Comparison of ENCODE assay signal across 1 cellular context in the genomic region with DNA sequence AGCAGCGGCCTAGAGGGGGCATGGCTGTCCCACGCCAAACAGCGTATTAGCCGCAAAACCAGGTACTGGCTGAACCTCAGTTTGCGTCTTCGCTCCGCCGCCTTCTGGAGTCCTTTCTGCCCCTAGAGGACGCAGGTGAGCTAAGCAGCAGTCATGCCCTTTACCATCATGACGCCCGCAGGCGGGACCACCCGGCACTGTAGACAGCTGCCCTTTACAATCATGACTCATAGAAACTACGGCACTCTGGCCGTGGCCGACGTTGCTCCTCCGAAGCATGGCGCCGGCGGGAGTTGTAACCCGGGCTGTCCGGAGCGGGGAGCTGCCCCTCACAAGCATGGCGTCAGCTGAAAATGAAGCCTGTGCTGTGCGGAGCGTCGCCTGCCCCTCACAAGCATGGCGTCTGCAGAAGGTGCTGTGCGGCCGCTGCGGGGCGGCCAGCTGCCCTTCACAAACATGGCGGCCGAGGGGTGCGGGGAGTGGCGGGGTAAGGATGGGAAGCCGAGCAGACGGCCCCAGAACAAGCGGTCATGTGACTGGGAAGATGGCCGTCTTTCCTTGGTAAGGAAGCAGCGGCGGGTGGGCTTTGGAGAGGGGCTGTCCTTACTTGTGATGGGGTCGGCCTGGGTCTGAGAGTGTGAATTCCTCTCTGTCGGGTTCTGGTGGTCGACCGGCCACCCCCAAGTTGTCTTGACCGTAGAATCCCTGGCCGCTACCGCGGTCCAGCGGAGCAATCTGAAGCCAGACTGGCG.
TF ChIP-seq lines count a peak whose summit lies in the region.

TSS of gene VPS35L (plus strand) at position 518 of the 752 bp plus-strand sequence. CDS start at position 545, 27 bp downstream.

TF ChIP-seq in HEK293, 187 proteins besides CTCF, POLR2A, EP300 and RAD21 (continued from another document and continues in another):
- TF ChIP-seq KLF8 (tag by site-specific recombination; IDR thresholded peaks at IDR 0.05): peak; percentile 38; the same call in 1 of the 2 replicates
- TF ChIP-seq ZBTB17 (tag by site-specific recombination; IDR thresholded peaks at IDR 0.05): peak; percentile 99
- TF ChIP-seq, protein P1, sequence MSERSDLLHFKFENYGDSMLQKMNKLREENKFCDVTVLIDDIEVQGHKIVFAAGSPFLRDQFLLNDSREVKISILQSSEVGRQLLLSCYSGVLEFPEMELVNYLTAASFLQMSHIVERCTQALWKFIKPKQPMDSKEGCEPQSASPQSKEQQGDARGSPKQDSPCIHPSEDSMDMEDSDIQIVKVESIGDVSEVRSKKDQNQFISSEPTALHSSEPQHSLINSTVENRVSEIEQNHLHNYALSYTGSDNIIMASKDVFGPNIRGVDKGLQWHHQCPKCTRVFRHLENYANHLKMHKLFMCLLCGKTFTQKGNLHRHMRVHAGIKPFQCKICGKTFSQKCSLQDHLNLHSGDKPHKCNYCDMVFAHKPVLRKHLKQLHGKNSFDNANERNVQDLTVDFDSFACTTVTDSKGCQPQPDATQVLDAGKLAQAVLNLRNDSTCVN (tag by site-specific recombination; optimal IDR thresholded peaks at IDR 0.05): peak; percentile 62
- TF ChIP-seq ZNF394 (tag by site-specific recombination; IDR thresholded peaks at IDR 0.05; ENCODE audit: borderline replicate concordance): peak; percentile 77; the same call in 1 of the 2 replicates
- TF ChIP-seq, protein P2, sequence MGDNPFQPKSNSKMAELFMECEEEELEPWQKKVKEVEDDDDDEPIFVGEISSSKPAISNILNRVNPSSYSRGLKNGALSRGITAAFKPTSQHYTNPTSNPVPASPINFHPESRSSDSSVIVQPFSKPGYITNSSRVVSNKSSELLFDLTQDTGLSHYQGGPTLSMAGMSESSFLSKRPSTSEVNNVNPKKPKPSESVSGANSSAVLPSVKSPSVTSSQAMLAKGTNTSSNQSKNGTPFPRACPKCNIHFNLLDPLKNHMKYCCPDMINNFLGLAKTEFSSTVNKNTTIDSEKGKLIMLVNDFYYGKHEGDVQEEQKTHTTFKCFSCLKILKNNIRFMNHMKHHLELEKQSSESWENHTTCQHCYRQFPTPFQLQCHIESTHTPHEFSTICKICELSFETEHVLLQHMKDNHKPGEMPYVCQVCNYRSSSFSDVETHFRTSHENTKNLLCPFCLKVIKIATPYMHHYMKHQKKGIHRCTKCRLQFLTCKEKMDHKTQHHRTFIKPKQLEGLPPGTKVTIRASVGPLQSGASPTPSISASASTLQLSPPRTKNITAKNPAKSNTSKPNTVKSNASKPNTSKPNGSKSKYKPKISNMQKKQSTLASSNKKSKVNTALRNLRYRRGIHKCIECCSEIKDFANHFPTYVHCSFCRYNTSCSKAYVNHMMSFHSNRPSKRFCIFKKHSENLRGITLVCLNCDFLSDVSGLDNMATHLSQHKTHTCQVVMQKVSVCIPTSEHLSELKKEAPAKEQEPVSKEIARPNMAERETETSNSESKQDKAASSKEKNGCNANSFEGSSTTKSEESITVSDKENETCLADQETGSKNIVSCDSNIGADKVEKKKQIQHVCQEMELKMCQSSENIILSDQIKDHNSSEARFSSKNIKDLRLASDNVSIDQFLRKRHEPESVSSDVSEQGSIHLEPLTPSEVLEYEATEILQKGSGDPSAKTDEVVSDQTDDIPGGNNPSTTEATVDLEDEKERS (tag by site-specific recombination; IDR thresholded peaks at IDR 0.05): no peak; the same call in 1 of the 2 replicates
- peak; percentile 99 for TF ChIP-seq ZBTB1 (tag by site-specific recombination; IDR thresholded peaks at IDR 0.05)
- TF ChIP-seq HOXD13 (CRISPR knock-in tag; IDR thresholded peaks at IDR 0.05; ENCODE audit: borderline replicate concordance): 0 out of 2 replicates have a peak, but pooled peaks have one; percentile 55
- no peak for TF ChIP-seq ZNF23 (tag by site-specific recombination; IDR thresholded peaks at IDR 0.05; ENCODE audit: borderline replicate concordance)
- peak; percentile 41 for TF ChIP-seq ZIC2 (tag by site-specific recombination; IDR thresholded peaks at IDR 0.05)
- TF ChIP-seq ZBTB49 (tag by site-specific recombination; IDR thresholded peaks at IDR 0.05; ENCODE audit: low read depth): no peak
- TF ChIP-seq YY2 (tag by site-specific recombination; IDR thresholded peaks at IDR 0.05): peak; percentile 99
- TF ChIP-seq, protein P3, sequence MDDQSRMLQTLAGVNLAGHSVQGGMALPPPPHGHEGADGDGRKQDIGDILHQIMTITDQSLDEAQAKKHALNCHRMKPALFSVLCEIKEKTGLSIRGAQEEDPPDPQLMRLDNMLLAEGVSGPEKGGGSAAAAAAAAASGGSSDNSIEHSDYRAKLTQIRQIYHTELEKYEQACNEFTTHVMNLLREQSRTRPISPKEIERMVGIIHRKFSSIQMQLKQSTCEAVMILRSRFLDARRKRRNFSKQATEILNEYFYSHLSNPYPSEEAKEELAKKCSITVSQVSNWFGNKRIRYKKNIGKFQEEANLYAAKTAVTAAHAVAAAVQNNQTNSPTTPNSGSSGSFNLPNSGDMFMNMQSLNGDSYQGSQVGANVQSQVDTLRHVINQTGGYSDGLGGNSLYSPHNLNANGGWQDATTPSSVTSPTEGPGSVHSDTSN (CRISPR knock-in tag; IDR thresholded peaks at IDR 0.05): peak; percentile 44; the same call in 1 of the 2 replicates
- TF ChIP-seq ZNF510 (tag by site-specific recombination; IDR thresholded peaks at IDR 0.05; ENCODE audit: insufficient replicate concordance): no peak
- TF ChIP-seq ZNF416 (tag by site-specific recombination; IDR thresholded peaks at IDR 0.05): no peak
- peak; percentile 60 for TF ChIP-seq SP2 (tag by site-specific recombination; IDR thresholded peaks at IDR 0.05)
- TF ChIP-seq ZNF660 (tag by site-specific recombination; IDR thresholded peaks at IDR 0.05): peak; percentile 77; the same call in 1 of the 2 replicates
- peak; percentile 94 for TF ChIP-seq TRIM28 (IDR thresholded peaks at IDR 0.05; ENCODE audit: borderline replicate concordance, low read length)
- peak; percentile 94 for TF ChIP-seq ZBTB10 (tag by site-specific recombination; IDR thresholded peaks at IDR 0.05)
- TF ChIP-seq REST (tag by site-specific recombination; IDR thresholded peaks at IDR 0.05): 0 out of 2 replicates have a peak, but pooled peaks have one; percentile 33
- TF ChIP-seq, protein P4, sequence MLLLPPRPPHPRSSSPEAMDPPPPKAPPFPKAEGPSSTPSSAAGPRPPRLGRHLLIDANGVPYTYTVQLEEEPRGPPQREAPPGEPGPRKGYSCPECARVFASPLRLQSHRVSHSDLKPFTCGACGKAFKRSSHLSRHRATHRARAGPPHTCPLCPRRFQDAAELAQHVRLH (tag by site-specific recombination; IDR thresholded peaks at IDR 0.05): peak; percentile 54; the same call in 1 of the 2 replicates
- TF ChIP-seq MEIS1 (CRISPR knock-in tag; IDR thresholded peaks at IDR 0.05; ENCODE audit: borderline replicate concordance): no peak
- peak; percentile 84 for TF ChIP-seq SP7 (tag by site-specific recombination; IDR thresholded peaks at IDR 0.05)
- TF ChIP-seq ZNF16 (tag by site-specific recombination; IDR thresholded peaks at IDR 0.05; ENCODE audit: low read depth): no peak
- TF ChIP-seq ZNF174 (tag by site-specific recombination; IDR thresholded peaks at IDR 0.05): no peak
- TF ChIP-seq ZSCAN30 (tag by site-specific recombination; IDR thresholded peaks at IDR 0.05): peak; percentile 56
- TF ChIP-seq ZNF677 (tag by site-specific recombination; IDR thresholded peaks at IDR 0.05): no peak
- no peak for TF ChIP-seq ZNF280C (tag by site-specific recombination; IDR thresholded peaks at IDR 0.05)
- TF ChIP-seq ZNF555 (tag by site-specific recombination; conservative IDR thresholded peaks at IDR 0.05): no peak
- TF ChIP-seq GLIS1 (tag by site-specific recombination; IDR thresholded peaks at IDR 0.05): peak; percentile 44; the same call in 1 of the 2 replicates
- TF ChIP-seq, protein P5, sequence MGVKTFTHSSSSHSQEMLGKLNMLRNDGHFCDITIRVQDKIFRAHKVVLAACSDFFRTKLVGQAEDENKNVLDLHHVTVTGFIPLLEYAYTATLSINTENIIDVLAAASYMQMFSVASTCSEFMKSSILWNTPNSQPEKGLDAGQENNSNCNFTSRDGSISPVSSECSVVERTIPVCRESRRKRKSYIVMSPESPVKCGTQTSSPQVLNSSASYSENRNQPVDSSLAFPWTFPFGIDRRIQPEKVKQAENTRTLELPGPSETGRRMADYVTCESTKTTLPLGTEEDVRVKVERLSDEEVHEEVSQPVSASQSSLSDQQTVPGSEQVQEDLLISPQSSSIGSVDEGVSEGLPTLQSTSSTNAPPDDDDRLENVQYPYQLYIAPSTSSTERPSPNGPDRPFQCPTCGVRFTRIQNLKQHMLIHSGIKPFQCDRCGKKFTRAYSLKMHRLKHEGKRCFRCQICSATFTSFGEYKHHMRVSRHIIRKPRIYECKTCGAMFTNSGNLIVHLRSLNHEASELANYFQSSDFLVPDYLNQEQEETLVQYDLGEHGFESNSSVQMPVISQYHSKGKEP (tag by site-specific recombination; IDR thresholded peaks at IDR 0.05): 0 out of 2 replicates have a peak, but pooled peaks have one; percentile 13
- TF ChIP-seq ZEB2 (tag by site-specific recombination; IDR thresholded peaks at IDR 0.05): peak; percentile 98
- TF ChIP-seq MZF1 (tag by site-specific recombination; IDR thresholded peaks at IDR 0.05; ENCODE audit: borderline replicate concordance): no peak
- TF ChIP-seq ZNF501 (tag by site-specific recombination; IDR thresholded peaks at IDR 0.05): peak; percentile 25; the same call in 1 of the 2 replicates
- TF ChIP-seq KLF1 (tag by site-specific recombination; IDR thresholded peaks at IDR 0.05): no peak
- peak; percentile 78 for TF ChIP-seq ZNF341 (tag by site-specific recombination; IDR thresholded peaks at IDR 0.05; ENCODE audit: low read depth)
- TF ChIP-seq GLI2 (tag by site-specific recombination; IDR thresholded peaks at IDR 0.05; ENCODE audit: borderline replicate concordance, low read depth): no peak; the same call in 1 of the 2 replicates
